ENCODE assay signal across 8 cellular contexts in the genomic region with DNA sequence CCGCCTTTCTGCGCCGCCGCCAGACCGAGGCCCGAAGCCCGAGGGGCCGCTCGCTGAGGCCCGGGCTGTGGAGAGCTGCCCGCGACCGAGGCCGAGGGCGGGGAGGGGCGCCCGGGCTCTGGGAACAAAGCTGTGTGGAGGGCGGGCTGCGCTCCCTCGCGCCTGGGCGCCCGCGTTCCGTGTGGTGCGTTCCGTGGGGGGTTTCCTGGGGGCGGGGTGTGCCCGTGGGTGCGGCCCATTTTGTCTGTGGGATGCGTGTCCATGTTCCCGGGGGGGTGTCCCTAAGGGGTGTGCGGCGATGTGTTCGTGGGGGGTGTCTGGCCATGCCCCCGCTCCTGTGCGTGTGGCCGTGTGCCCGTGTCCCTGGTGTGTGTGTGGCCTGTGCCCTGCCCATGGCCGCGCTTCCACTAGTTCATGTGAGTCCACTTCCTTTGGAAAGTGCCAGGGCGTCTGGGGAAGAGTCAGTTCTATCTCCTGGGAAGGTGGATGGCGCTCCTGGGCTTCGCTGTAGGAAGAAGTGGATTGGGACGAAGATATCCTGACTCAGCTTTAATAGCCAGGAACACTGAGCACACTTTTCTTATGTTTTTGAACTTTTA.
DNase-seq lines count a peak whose midpoint lies in the region; TF ChIP-seq lines count a peak whose summit lies in the region.

No MANE protein-coding gene starts in this region.

- DNase-seq in NCI-H2171 treated with DMSO at 0.1 percent for 48 hours (lab: John Stamatoyannopoulos, UW) (peak; percentile 11), NCI-H2171 (lab: John Stamatoyannopoulos, UW) (no peak), HuH-7.5 (ENCODE audit: low spot score) (peak; percentile 31), coronary artery (ENCODE audit: low spot score) (no peak), medulla oblongata (ENCODE audit: extremely low spot score) (peak; percentile 41), GM03348 (ENCODE audit: low spot score) (no peak)
- DNase-seq in activated CD4-positive, CD25-positive, alpha-beta regulatory T cell treated with anti-CD3 and anti-CD28 coated beads, Interleukin-2, amount 50 U/mL, for 16 hours (ENCODE audit: low read depth, low spot score): peak; percentile 22
- peak; percentile 26 for DNase-seq in stimulated activated CD8-positive, alpha-beta memory T cell treated with anti-CD3 and anti-CD28 coated beads, Interleukin-12 subunit alpha, Interleukin-12 subunit beta, amount 100 ng/mL, for 24 hours (ENCODE audit: extremely low read depth)

- no peak for TF ChIP-seq CTCF in coronary artery (IDR thresholded peaks at IDR 0.05)

- peak overlapping the region; percentile 15 to 71 for H3K27ac ChIP-seq in coronary artery

- peak overlapping the region; percentile 94 for H3K4me3 ChIP-seq in coronary artery

Comparison
In these comparisons a context has a peak if more than half of its experiments do, and no peak if none do; other contexts are left out.
1. DNase-seq: peak in NCI-H2171 treated with DMSO at 0.1 percent for 48 hours (single experiment), HuH-7.5 (single experiment), activated CD4-positive, CD25-positive, alpha-beta regulatory T cell treated with anti-CD3 and anti-CD28 coated beads, Interleukin-2, amount 50 U/mL, for 16 hours (single experiment), medulla oblongata (single experiment) and stimulated activated CD8-positive, alpha-beta memory T cell treated with anti-CD3 and anti-CD28 coated beads, Interleukin-12 subunit alpha, Interleukin-12 subunit beta, amount 100 ng/mL, for 24 hours (single experiment); none in NCI-H2171 (single experiment), coronary artery (single experiment) and GM03348 (single experiment).